11 cellular contexts compared by ENCODE assay signal in the genomic region with DNA sequence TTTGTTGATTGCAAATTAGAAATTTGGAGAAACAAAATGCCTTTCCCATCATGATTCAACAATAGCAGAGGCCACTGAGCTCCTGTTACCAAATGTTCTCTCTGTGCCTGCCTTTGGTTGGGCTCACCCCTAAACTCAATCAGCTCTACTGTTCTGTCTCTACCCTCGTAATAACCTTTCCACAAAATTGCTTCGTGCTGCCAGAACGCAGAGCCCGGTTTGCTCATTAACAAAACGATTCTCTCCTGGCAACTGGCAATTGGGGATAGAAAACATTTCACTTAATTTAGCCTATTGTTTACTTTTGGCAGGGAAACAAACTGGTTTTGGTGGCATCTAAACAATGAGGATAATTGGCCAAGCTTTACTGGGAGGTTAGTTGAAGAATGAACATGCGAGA. TPM values are rescaled to one million over a fixed set of nuclear protein-coding genes. Genes with fewer than 3 reads are reported as not detected.
"Had no signal": no experiment of that assay in that cellular context is flagged by ENCODE, and none has a peak within 500 bp of the region (broad histone marks: within the 10 kb centered on the region; RNA-seq: fewer than 3 reads in every experiment).

No MANE protein-coding gene starts in this region.

- H3K36me3 Mint-ChIP-seq: activated CD8-positive, alpha-beta memory T cell treated with anti-CD3 and anti-CD28 coated beads, Interleukin-2, amount 10 ng/mL, durations not matched to agents 7 days and 5 days; stimulated activated effector memory CD8-positive, alpha-beta T cell treated with anti-CD3 and anti-CD28 coated beads, Interleukin-12 subunit alpha, Interleukin-12 subunit beta, amount 100 ng/mL, for 72 hours had no signal

- H3K4me3 ChIP-seq: colonic mucosa, ovary had no signal

- H3K27ac Mint-ChIP-seq: activated CD8-positive, alpha-beta memory T cell treated with anti-CD3 and anti-CD28 coated beads, Interleukin-2, amount 10 ng/mL, durations not matched to agents 7 days and 5 days; activated naive CD4-positive, alpha-beta T cell treated with anti-CD3 and anti-CD28 coated beads for 36 hours; activated T-helper 2 cell treated with anti-CD3 and anti-CD28 coated beads, Interferon-gamma antibody, Interleukin-2, Interleukin-4, amounts not matched to agents 10 μg/mL and 5 μg/mL and 100 μg/mL, durations not matched to agents 14 hours and 24 hours and 36 hours; stimulated activated effector memory CD8-positive, alpha-beta T cell treated with anti-CD3 and anti-CD28 coated beads, Interleukin-12 subunit alpha, Interleukin-12 subunit beta, amount 100 ng/mL, for 72 hours had no signal

- H3K4me1 ChIP-seq: colonic mucosa had no signal

- ATAC-seq: activated CD8-positive, alpha-beta memory T cell treated with anti-CD3 and anti-CD28 coated beads, Interleukin-2, amount 10 ng/mL, durations not matched to agents 7 days and 5 days; esophagus mucosa; stimulated activated effector memory CD8-positive, alpha-beta T cell treated with anti-CD3 and anti-CD28 coated beads, Interleukin-12 subunit alpha, Interleukin-12 subunit beta, amount 100 ng/mL, for 72 hours had no signal

- H3K27ac ChIP-seq: colonic mucosa, ovary had no signal

- H3K9me3 ChIP-seq: colonic mucosa, ovary had no signal

- H3K4me3 Mint-ChIP-seq: activated CD8-positive, alpha-beta memory T cell treated with anti-CD3 and anti-CD28 coated beads, Interleukin-2, amount 10 ng/mL, durations not matched to agents 7 days and 5 days; activated naive CD4-positive, alpha-beta T cell treated with anti-CD3 and anti-CD28 coated beads for 36 hours; neural crest cell; stimulated activated effector memory CD8-positive, alpha-beta T cell treated with anti-CD3 and anti-CD28 coated beads, Interleukin-12 subunit alpha, Interleukin-12 subunit beta, amount 100 ng/mL, for 72 hours had no signal

- H3K9me3 Mint-ChIP-seq: activated naive CD4-positive, alpha-beta T cell treated with anti-CD3 and anti-CD28 coated beads for 36 hours; activated T-helper 2 cell treated with anti-CD3 and anti-CD28 coated beads, Interferon-gamma antibody, Interleukin-2, Interleukin-4, amounts not matched to agents 10 μg/mL and 5 μg/mL and 100 μg/mL, durations not matched to agents 14 hours and 24 hours and 36 hours; neural crest cell; stimulated activated effector memory CD8-positive, alpha-beta T cell treated with anti-CD3 and anti-CD28 coated beads, Interleukin-12 subunit alpha, Interleukin-12 subunit beta, amount 100 ng/mL, for 72 hours had no signal

- H3K4me1 Mint-ChIP-seq: neural crest cell; stimulated activated effector memory CD8-positive, alpha-beta T cell treated with anti-CD3 and anti-CD28 coated beads, Interleukin-12 subunit alpha, Interleukin-12 subunit beta, amount 100 ng/mL, for 72 hours had no signal

- H3K36me3 ChIP-seq: colonic mucosa, ovary had no signal

- DNase-seq: activated CD4-positive, CD25-positive, alpha-beta regulatory T cell treated with anti-CD3 and anti-CD28 coated beads, Interleukin-2, amount 50 U/mL, for 72 hours; activated CD8-positive, alpha-beta memory T cell treated with anti-CD3 and anti-CD28 coated beads, Interleukin-2, amount 10 ng/mL, durations not matched to agents 7 days and 5 days; activated naive CD4-positive, alpha-beta T cell treated with anti-CD3 and anti-CD28 coated beads for 36 hours; activated T-cell treated with anti-CD3 and anti-CD28 coated beads, Interleukin-2, amount 50 U/mL, for 1 hour; colonic mucosa; ovary; T-helper 1 cell had no signal

- H3K27me3 Mint-ChIP-seq: activated CD8-positive, alpha-beta memory T cell treated with anti-CD3 and anti-CD28 coated beads, Interleukin-2, amount 10 ng/mL, durations not matched to agents 7 days and 5 days had no signal

- H3K27me3 ChIP-seq: colonic mucosa, ovary had no signal

RNA-seq across cellular contexts. Expression of gene SLC28A3, which starts 56.7 kb away (rescaled TPM):
- total RNA-seq: neural crest cell had no signal
